In the genomic region with DNA sequence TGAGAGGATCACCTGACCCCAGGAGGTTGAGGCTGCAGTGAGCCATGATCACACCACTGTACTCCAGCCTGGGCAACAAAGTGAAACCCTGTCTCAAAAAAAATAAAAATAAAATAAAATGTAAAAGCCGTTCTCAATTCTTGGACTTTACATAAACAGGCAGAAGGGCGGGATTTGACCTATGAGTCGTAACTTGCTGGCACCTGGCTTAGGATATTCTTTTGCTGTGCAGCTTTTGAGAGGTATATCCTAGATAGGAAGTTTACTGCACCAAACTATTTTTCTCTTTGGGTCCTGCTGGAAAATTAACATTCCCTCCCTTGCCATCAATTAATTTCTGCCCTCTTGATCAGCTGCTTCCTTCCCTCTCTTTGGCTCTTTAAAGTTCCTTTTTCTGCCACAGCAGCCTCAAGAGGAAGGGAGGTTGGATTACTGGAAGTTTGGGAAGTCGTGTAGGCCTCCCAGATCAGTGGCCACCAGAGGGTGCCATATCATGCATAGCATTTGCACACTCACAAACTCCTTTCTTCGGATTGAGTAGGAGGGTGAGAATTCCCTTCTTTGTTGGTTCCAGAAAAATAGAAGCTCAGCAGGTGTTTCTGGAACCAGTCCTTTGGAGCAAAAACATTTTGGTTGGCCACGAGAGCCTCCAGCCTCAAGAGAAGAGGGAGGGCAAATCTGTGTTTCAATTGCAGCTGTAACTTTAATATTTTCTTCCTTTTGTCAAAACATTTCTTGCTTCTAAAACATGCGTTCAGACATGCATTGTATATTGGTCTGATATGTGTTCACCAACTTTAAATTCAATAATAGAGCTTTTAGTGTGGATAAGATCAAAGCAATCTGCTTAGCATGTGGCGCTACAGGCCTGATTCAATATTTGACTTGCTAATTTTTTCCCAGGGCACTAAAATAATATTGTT, we compare ENCODE assay signal across 8 cellular contexts.
DNase-seq lines count a peak whose midpoint lies in the region; ATAC-seq and TF ChIP-seq lines count a peak whose summit lies in the region.

No MANE protein-coding gene starts in this region.

- in situ Hi-C loops in GM13976 (cut with MboI; ENCODE audit: low sequenced_read_pairs, unreplicated experiment), result no loop called here

- H4K20me1 ChIP-seq in BLaER1 (peaks cover 3% of the 10 kb centered on the region; the same call in 1 of the 2 replicates), neural cell (ENCODE audit: insufficient read depth) (no peaks in the 10 kb centered on the region)

- TF ChIP-seq RAD21 in neural cell (conservative IDR thresholded peaks at IDR 0.05), result peak; percentile 78

- no peak for TF ChIP-seq EP300 in neural cell (conservative IDR thresholded peaks at IDR 0.05; ENCODE audit: poor library complexity, severe bottlenecking)

- H3K36me3 ChIP-seq in BLaER1, result peaks cover 99% of the 10 kb centered on the region
- H3K36me3 ChIP-seq in neural cell (ENCODE audit: insufficient read depth, low read length), result no peaks in the 10 kb centered on the region

- H3K27me3 ChIP-seq in BLaER1 (no peaks in the 10 kb centered on the region), neural cell (ENCODE audit: insufficient read depth, low read depth, low read length) (no peaks in the 10 kb centered on the region)

- H3K9me2 ChIP-seq in neural cell (ENCODE audit: insufficient read depth, low read length), result no peaks in the 10 kb centered on the region

- H3K9ac ChIP-seq in BLaER1 (no peak overlapping the region), neural cell (ENCODE audit: low read length) (no peak overlapping the region)

- no peak overlapping the region for H3K4me3 ChIP-seq in BLaER1
- H3K4me3 ChIP-seq in fibroblast of pulmonary artery (replicated peaks; ENCODE audit: low read depth, low read length), result no peak overlapping the region
- H3K4me3 ChIP-seq in neural cell (ENCODE audit: low read length), result peak overlapping the region; percentile 18

- peak overlapping the region; percentile 88 for H3K4me2 ChIP-seq in BLaER1
- no peak overlapping the region for H3K4me2 ChIP-seq in neural cell (ENCODE audit: low read length)

- peak overlapping the region; percentile 78 for H3K27ac ChIP-seq in BLaER1
- peak overlapping the region; percentile 24 for H3K27ac ChIP-seq in neural cell (ENCODE audit: low read length)

- no peak overlapping the region for H2AFZ ChIP-seq in neural cell (ENCODE audit: low read depth, low read length)

- peak; percentile 68 for TF ChIP-seq CTCF in GM13976 (IDR thresholded peaks at IDR 0.05; ENCODE audit: borderline replicate concordance, control extremely low read depth, extremely low read depth, insufficient read depth, missing control alignments)
- TF ChIP-seq CTCF in fibroblast of pulmonary artery (IDR thresholded peaks at IDR 0.05; ENCODE audit: low read length, missing control alignments), result peak; percentile 97
- TF ChIP-seq CTCF in neural cell (IDR thresholded peaks at IDR 0.05; ENCODE audit: poor library complexity, severe bottlenecking), result peak; percentile 78

- DNase-seq in GM13976 (ENCODE audit: low spot score), result no peak
- peak; percentile 83 for DNase-seq in NCI-H2227 (lab: John Stamatoyannopoulos, UW; ENCODE audit: unreplicated experiment)
- DNase-seq in activated CD4-positive, alpha-beta T cell treated with anti-CD3 and anti-CD28 coated beads, Interleukin-2, amount 50 U/mL, for 1 hour, result peak; percentile 19
- peak; percentile 84 for DNase-seq in fibroblast of pulmonary artery (ENCODE audit: low read depth)

- ATAC-seq in HG03571 (IDR thresholded peaks at IDR 0.05; ENCODE audit: unreplicated experiment) (no peak), HG03025 (IDR thresholded peaks at IDR 0.05; ENCODE audit: low FRiP score, unreplicated experiment) (no peak)

- H3F3A ChIP-seq in neural cell (ENCODE audit: insufficient read depth, low read length, poor library complexity, severe bottlenecking), result no peaks in the 10 kb centered on the region

- H3K9me3 ChIP-seq in BLaER1 (peaks cover 22% of the 10 kb centered on the region), neural cell (ENCODE audit: low read length) (no peaks in the 10 kb centered on the region)

- peaks cover 100% of the 10 kb centered on the region for H3K4me1 ChIP-seq in BLaER1

- H3K79me2 ChIP-seq in neural cell (replicated peaks; ENCODE audit: insufficient read depth, low read length), result no peaks in the 10 kb centered on the region

TF ChIP-seq in neural cell, 6 proteins besides CTCF, POLR2A, EP300 and RAD21:
- peak; percentile 87 for TF ChIP-seq SMC3 (conservative IDR thresholded peaks at IDR 0.05; ENCODE audit: poor library complexity)
- no peak for TF ChIP-seq TAF1 (IDR thresholded peaks at IDR 0.05; ENCODE audit: low read depth)
- no peak for TF ChIP-seq POLR2AphosphoS5 (IDR thresholded peaks at IDR 0.05)
- TF ChIP-seq EZH2 (IDR thresholded peaks at IDR 0.05; ENCODE audit: borderline replicate concordance, insufficient read depth, low read length, poor library complexity, severe bottlenecking), result no peak
- TF ChIP-seq, protein P1, sequence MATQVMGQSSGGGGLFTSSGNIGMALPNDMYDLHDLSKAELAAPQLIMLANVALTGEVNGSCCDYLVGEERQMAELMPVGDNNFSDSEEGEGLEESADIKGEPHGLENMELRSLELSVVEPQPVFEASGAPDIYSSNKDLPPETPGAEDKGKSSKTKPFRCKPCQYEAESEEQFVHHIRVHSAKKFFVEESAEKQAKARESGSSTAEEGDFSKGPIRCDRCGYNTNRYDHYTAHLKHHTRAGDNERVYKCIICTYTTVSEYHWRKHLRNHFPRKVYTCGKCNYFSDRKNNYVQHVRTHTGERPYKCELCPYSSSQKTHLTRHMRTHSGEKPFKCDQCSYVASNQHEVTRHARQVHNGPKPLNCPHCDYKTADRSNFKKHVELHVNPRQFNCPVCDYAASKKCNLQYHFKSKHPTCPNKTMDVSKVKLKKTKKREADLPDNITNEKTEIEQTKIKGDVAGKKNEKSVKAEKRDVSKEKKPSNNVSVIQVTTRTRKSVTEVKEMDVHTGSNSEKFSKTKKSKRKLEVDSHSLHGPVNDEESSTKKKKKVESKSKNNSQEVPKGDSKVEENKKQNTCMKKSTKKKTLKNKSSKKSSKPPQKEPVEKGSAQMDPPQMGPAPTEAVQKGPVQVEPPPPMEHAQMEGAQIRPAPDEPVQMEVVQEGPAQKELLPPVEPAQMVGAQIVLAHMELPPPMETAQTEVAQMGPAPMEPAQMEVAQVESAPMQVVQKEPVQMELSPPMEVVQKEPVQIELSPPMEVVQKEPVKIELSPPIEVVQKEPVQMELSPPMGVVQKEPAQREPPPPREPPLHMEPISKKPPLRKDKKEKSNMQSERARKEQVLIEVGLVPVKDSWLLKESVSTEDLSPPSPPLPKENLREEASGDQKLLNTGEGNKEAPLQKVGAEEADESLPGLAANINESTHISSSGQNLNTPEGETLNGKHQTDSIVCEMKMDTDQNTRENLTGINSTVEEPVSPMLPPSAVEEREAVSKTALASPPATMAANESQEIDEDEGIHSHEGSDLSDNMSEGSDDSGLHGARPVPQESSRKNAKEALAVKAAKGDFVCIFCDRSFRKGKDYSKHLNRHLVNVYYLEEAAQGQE (IDR thresholded peaks at IDR 0.05; ENCODE audit: borderline replicate concordance), result peak; percentile 24
- no peak for TF ChIP-seq MXI1 (conservative IDR thresholded peaks at IDR 0.05; ENCODE audit: poor library complexity, severe bottlenecking)
